In genomic region chr13:25885418-25885817, GRCh38 we compare ENCODE assay signal across 15 cellular contexts.
A peak's percentile ranks its signal among the peaks of the same experiment; 100 is the strongest.
DNase-seq lines count a peak whose midpoint lies in the region; TF ChIP-seq lines count a peak whose summit lies in the region.
"Had no signal": no experiment of that assay in that cellular context is flagged by ENCODE, and none has a peak within 500 bp of the region (broad histone marks: within the 10 kb centered on the region; RNA-seq: fewer than 3 reads in every experiment).

No MANE protein-coding gene starts in this region.

- POLR2A ChIA-PET in HEK293 (lab: Yijun Ruan, JAX): no interaction called here

- no peaks in the 10 kb centered on the region for H3K27me3 Mint-ChIP-seq in endodermal cell (ENCODE audit: insufficient read depth)
- H3K27me3 Mint-ChIP-seq: CD4-positive, alpha-beta memory T cell had no signal

- H2AK5ac ChIP-seq in neuronal stem cell (ENCODE audit: low read depth, low read length): no peak overlapping the region

- H3K4me2 ChIP-seq in neuronal stem cell (ENCODE audit: insufficient read depth, low read length, poor library complexity, severe bottlenecking): no peak overlapping the region
- H3K4me2 ChIP-seq: GM23338 had no signal

- no peak overlapping the region for H4K8ac ChIP-seq in neuronal stem cell (ENCODE audit: low read depth, low read length)

- H2BK12ac ChIP-seq in neuronal stem cell (ENCODE audit: low read length): no peak overlapping the region

- CTCF ChIA-PET in HEK293 (lab: Yijun Ruan, JAX): no interaction called here

- H3K4me1 ChIP-seq in HEK293 (ENCODE audit: control insufficient read depth, insufficient read depth, low read length) (peaks cover 6% of the 10 kb centered on the region; the same call in 1 of the 2 replicates), endodermal cell (ENCODE audit: control insufficient read depth, insufficient read depth, low read length) (peaks cover 19% of the 10 kb centered on the region), neuronal stem cell (ENCODE audit: control insufficient read depth in 2 of 2, insufficient read depth in 1 of 2, low read depth in 1 of 2, low read length in 2 of 2) (peaks cover 0 to 29% of the 10 kb centered on the region in 2 donors)

- H2BK5ac ChIP-seq in neuronal stem cell (ENCODE audit: low read length): no peak overlapping the region

- no peak overlapping the region for H3K27ac Mint-ChIP-seq in endodermal cell
- H3K27ac Mint-ChIP-seq: B cell, GM23338 had no signal

- no peak overlapping the region for H4K91ac ChIP-seq in neuronal stem cell (ENCODE audit: low read depth, low read length, poor library complexity)

- H3K36me3 Mint-ChIP-seq in endodermal cell (ENCODE audit: low read depth): no peaks in the 10 kb centered on the region
- H3K36me3 Mint-ChIP-seq: CD4-positive, alpha-beta memory T cell had no signal

- H3K4me3 Mint-ChIP-seq in endodermal cell: no peak overlapping the region
- H3K4me3 Mint-ChIP-seq: B cell; CD4-positive, alpha-beta memory T cell; GM23338; H9 had no signal

- H3K79me1 ChIP-seq in neuronal stem cell (ENCODE audit: low read depth, low read length): no peaks in the 10 kb centered on the region

- H3K27me3 ChIP-seq in endodermal cell (ENCODE audit: control insufficient read depth, insufficient read depth, low read length, poor library complexity, severe bottlenecking) (no peaks in the 10 kb centered on the region), neuronal stem cell (ENCODE audit: control insufficient read depth in 3 of 3, insufficient read depth in 3 of 3, low read depth in 1 of 3, low read length in 3 of 3) (peaks cover 0 to 5% (median 0%) of the 10 kb centered on the region in 3 experiments)

- H3K9me3 Mint-ChIP-seq in endodermal cell: no peaks in the 10 kb centered on the region
- H3K9me3 Mint-ChIP-seq: CD4-positive, alpha-beta memory T cell; GM23338; H9 had no signal

- H2BK15ac ChIP-seq in neuronal stem cell (ENCODE audit: low read length): no peak overlapping the region

- peak; percentile 2 for DNase-seq in NCI-H2227 treated with DMSO at 0.1 percent for 48 hours (lab: John Stamatoyannopoulos, UW)
- peak; percentile 38 for DNase-seq in endodermal cell
- DNase-seq in neuronal stem cell (ENCODE audit: low spot score): no peak
- DNase-seq in NCI-H345 (lab: John Stamatoyannopoulos, UW): no peak
- no peak for DNase-seq in NCI-H1417 treated with DMSO at 0.1 percent for 48 hours (lab: John Stamatoyannopoulos, UW)
- no peak for DNase-seq in DMS 273 treated with DMSO at 0.1 percent for 48 hours (lab: John Stamatoyannopoulos, UW)
- DNase-seq: C1 segment of cervical spinal cord; CD4-positive, alpha-beta memory T cell; COR-L47; DND-41; GDM1; H9 had no signal

- H3K27ac ChIP-seq in HEK293 (ENCODE audit: extremely low read depth, low read depth, low read length) (no peak overlapping the region), endodermal cell (ENCODE audit: low read depth, low read length) (no peak overlapping the region), neuronal stem cell (replicated peaks; ENCODE audit: low read length) (no peak overlapping the region)

- H3K23ac ChIP-seq in neuronal stem cell (ENCODE audit: low read depth, low read length, poor library complexity): no peak overlapping the region

- H3K4me3 ChIP-seq in HEK293 (ENCODE audit: low read depth, low read length) (no peak overlapping the region), endodermal cell (ENCODE audit: low read length) (no peak overlapping the region), neuronal stem cell (ENCODE audit: low read length in 2 of 2) (no peak overlapping the region)
- H3K4me3 ChIP-seq: GM23338 had no signal

- H3K9ac ChIP-seq in endodermal cell (ENCODE audit: extremely low read depth, low read length, poor library complexity, severe bottlenecking) (no peak overlapping the region), neuronal stem cell (ENCODE audit: low read depth, low read length, poor library complexity) (no peak overlapping the region)

- no peak overlapping the region for H3K4ac ChIP-seq in neuronal stem cell (ENCODE audit: low read length)

- H2BK120ac ChIP-seq in neuronal stem cell (ENCODE audit: low read depth, low read length): no peak overlapping the region

- H3K14ac ChIP-seq in neuronal stem cell (ENCODE audit: low read length): no peak overlapping the region

- peak overlapping the region; percentile 57 for H3K18ac ChIP-seq in neuronal stem cell (ENCODE audit: low read length)

- TF ChIP-seq CTCF in HEK293 (tag by site-specific recombination; IDR thresholded peaks at IDR 0.05) (no peak), endodermal cell (conservative IDR thresholded peaks at IDR 0.05) (no peak)

- no peak overlapping the region for H2AFZ ChIP-seq in neuronal stem cell (ENCODE audit: low read length)
- H2AFZ ChIP-seq: GM23338 had no signal

- WGBS in endodermal cell (ENCODE audit: insufficient coverage in 1 of 2, insufficient read length in 1 of 2), 2 experiments: 88% methylated on average over 4 of the region's 4 CpGs; no CpG with 5 or more reads in 1 of the 2 experiments
- no CpG with 5 or more reads among the region's 4 CpGs for WGBS in neuronal stem cell (ENCODE audit: extremely low coverage in 2 of 2, insufficient read length in 2 of 2, insufficient replicate concordance in 1 of 2), 2 donors

- H3K4me1 Mint-ChIP-seq in endodermal cell: peaks cover 59% of the 10 kb centered on the region

- H3K9me3 ChIP-seq in HEK293 (ENCODE audit: control insufficient read depth, insufficient read depth, low read depth, low read length) (no peaks in the 10 kb centered on the region), endodermal cell (ENCODE audit: control insufficient read depth, low read length) (no peaks in the 10 kb centered on the region), neuronal stem cell (replicated peaks in 1 of 2; ENCODE audit: control insufficient read depth in 2 of 2, insufficient read depth in 1 of 2, low read depth in 1 of 2, low read length in 2 of 2) (no peaks in the 10 kb centered on the region)

- H3K36me3 ChIP-seq in HEK293 (ENCODE audit: control insufficient read depth in 2 of 2, insufficient read depth in 1 of 2, low read length in 2 of 2) (no peaks in the 10 kb centered on the region), endodermal cell (ENCODE audit: control insufficient read depth, insufficient read depth, low read length) (no peaks in the 10 kb centered on the region), neuronal stem cell (replicated peaks in 1 of 2; ENCODE audit: control insufficient read depth in 2 of 2, insufficient read depth in 2 of 2, low read length in 2 of 2) (no peaks in the 10 kb centered on the region)

TF ChIP-seq in HEK293, 187 proteins besides CTCF, POLR2A, EP300 and RAD21:
- TF ChIP-seq GFI1B (tag by site-specific recombination; IDR thresholded peaks at IDR 0.05): no peak
- no peak for TF ChIP-seq SETDB1 (IDR thresholded peaks at IDR 0.05; ENCODE audit: insufficient read length, low read length)
- TF ChIP-seq ZIC2 (tag by site-specific recombination; IDR thresholded peaks at IDR 0.05): peak; percentile 51; the same call in 1 of the 2 replicates

Comparison
In these comparisons a context has a peak if more than half of its experiments do, and no peak if none do; other contexts are left out.
1. DNase-seq: peak in NCI-H2227 treated with DMSO at 0.1 percent for 48 hours (single experiment) and endodermal cell (single experiment); none in neuronal stem cell (single experiment), NCI-H345 (single experiment), NCI-H1417 treated with DMSO at 0.1 percent for 48 hours (single experiment) and DMS 273 treated with DMSO at 0.1 percent for 48 hours (single experiment).